ENCODE assay signal across 9 cellular contexts in the genomic region with DNA sequence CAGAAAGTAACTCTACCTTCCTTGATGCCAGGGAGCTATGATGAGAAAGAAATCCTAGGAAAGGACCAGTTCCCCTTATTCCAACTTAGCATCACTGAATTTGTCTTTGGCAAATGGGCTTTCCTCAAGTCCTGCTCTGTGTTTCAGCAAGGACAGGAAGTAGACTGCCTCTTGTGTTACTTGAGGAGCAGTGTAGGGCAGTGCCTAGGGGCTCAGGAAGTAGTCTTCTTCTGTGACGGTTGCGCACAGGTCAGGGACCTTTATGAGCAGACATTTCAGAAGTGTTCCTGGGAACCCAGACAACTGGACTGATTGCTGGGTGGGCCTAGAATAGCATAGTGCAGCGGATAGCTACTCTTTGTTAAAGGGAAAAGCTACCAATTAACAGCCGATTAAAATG. TPM values are rescaled to one million over a fixed set of nuclear protein-coding genes. Genes with fewer than 3 reads are reported as not detected.
DNase-seq lines count a peak whose midpoint lies in the region; ATAC-seq and TF ChIP-seq lines count a peak whose summit lies in the region.
"Had no signal": no experiment of that assay in that cellular context is flagged by ENCODE, and none has a peak within 500 bp of the region (broad histone marks: within the 10 kb centered on the region; RNA-seq: fewer than 3 reads in every experiment).

No MANE protein-coding gene starts in this region.

- TF ChIP-seq CTCF in Panc1 (IDR thresholded peaks at IDR 0.05) (0 out of 2 replicates have a peak, but pooled peaks have one; percentile 1), sigmoid colon (IDR thresholded peaks at IDR 0.05) (no peak), A673 (conservative IDR thresholded peaks at IDR 0.05; ENCODE audit: low read depth, low read length) (no peak)

- ATAC-seq in Panc1 (no peak), HG02759 (IDR thresholded peaks at IDR 0.05; ENCODE audit: unreplicated experiment) (no peak), HG02840 (IDR thresholded peaks at IDR 0.05; ENCODE audit: low FRiP score, unreplicated experiment) (no peak), GM21825 (IDR thresholded peaks at IDR 0.05; ENCODE audit: unreplicated experiment) (no peak)

- H3K4me1 ChIP-seq in Panc1 (ENCODE audit: control insufficient read depth, insufficient read depth, low read length), result peaks cover 36% of the 10 kb centered on the region
- peaks cover 0 to 55% (median 48%) of the 10 kb centered on the region in 4 donors for H3K4me1 ChIP-seq in sigmoid colon
- H3K4me1 ChIP-seq in A673 (ENCODE audit: insufficient read depth, low read length, poor library complexity, severe bottlenecking), result peaks cover 7% of the 10 kb centered on the region

- TF ChIP-seq POLR2A in sigmoid colon (IDR thresholded peaks at IDR 0.05), result no peak

- H3K27ac ChIP-seq in Panc1 (ENCODE audit: low read length), result peak overlapping the region; percentile 73
- peak overlapping the region; percentile 52 to 95 (median 92) for H3K27ac ChIP-seq in sigmoid colon
- no peak overlapping the region for H3K27ac ChIP-seq in A673 (ENCODE audit: low read depth, low read length, poor library complexity, severe bottlenecking)

- intact Hi-C loops in Panc1 (cut with micrococcal nuclease; ENCODE audit: unreplicated experiment), result loop anchor here (5.0 kb wide), 1 partner anchor 39 kb away; no protein-coding TSS in a partner anchor
- intact Hi-C loops in sigmoid colon (cut with DNase I), result no loop called here
- intact Hi-C loops in A673 (cut with micrococcal nuclease; ENCODE audit: unreplicated experiment), result loop anchor here (2.0 kb wide), 1 partner anchor 43 kb away; no protein-coding TSS in a partner anchor

- BruUV-seq in Panc1 (replicated peaks; lab: Mats Ljungman, UMichigan), result no TSS peak
- BruUV-seq in A673 (replicated peaks; lab: Mats Ljungman, UMichigan), result no TSS peak

- CTCF ChIA-PET in Panc1 (lab: Charles Lee), result interaction anchor here (0.6 kb wide), 1 partner anchor 104 kb away, joined by 4 read pairs; no protein-coding TSS in a partner anchor
- CTCF ChIA-PET in A673 (lab: Charles Lee), result no interaction called here

- H3K9me3 ChIP-seq in Panc1 (ENCODE audit: control insufficient read depth, insufficient read depth, low read depth, low read length) (no peaks in the 10 kb centered on the region), sigmoid colon (no peaks in the 10 kb centered on the region), A673 (ENCODE audit: low read depth, low read length, poor library complexity, severe bottlenecking) (no peaks in the 10 kb centered on the region)

- POLR2A ChIA-PET in Panc1 (lab: Charles Lee) (no interaction called here), A673 (lab: Charles Lee; ENCODE audit: low non-redundant PET) (no interaction called here)

- H3K36me3 ChIP-seq in Panc1 (ENCODE audit: control insufficient read depth, insufficient read depth, low read length), result no peaks in the 10 kb centered on the region; the same call in 1 of the 2 replicates
- H3K36me3 ChIP-seq in sigmoid colon, result no peaks in the 10 kb centered on the region
- no peaks in the 10 kb centered on the region for H3K36me3 ChIP-seq in A673 (ENCODE audit: insufficient read depth, low read length, poor library complexity, severe bottlenecking)

- DNase-seq in G401 (ENCODE audit: low spot score), result peak; percentile 23
- no peak for DNase-seq in Panc1 (ENCODE audit: low read depth, low spot score)
- peak; percentile 60 for DNase-seq in fibroblast of gingiva (ENCODE audit: low read depth)
- DNase-seq in sigmoid colon, result no peak
- DNase-seq in A673 (ENCODE audit: low spot score), result no peak
- DNase-seq: NCI-H1436 treated with DMSO at 0.1 percent for 48 hours had no signal

- no peak for TF ChIP-seq EP300 in sigmoid colon (IDR thresholded peaks at IDR 0.05)

- H3K4me3 ChIP-seq in Panc1 (ENCODE audit: low read depth in 2 of 2, low read length in 2 of 2), result peak overlapping the region; percentile 74 to 85; a peak in 3 of 4 replicates
- H3K4me3 ChIP-seq in sigmoid colon, result peak overlapping the region in 2 of 4 donors; percentile 3 to 90
- H3K4me3 ChIP-seq in A673 (ENCODE audit: low read depth, low read length, poor library complexity, severe bottlenecking), result no peak overlapping the region

- in situ Hi-C loops in G401 (cut with HindIII; ENCODE audit: low sequenced_read_pairs) (no loop called here), Panc1 (cut with HindIII; ENCODE audit: low pct_unique_long_range_greater_than_20kb, low sequenced_read_pairs) (no loop called here)

- 15 to 50% methylated on average over 4 of the region's 4 CpGs for WGBS in sigmoid colon, 2 donors

- H3K27me3 ChIP-seq in Panc1 (ENCODE audit: control insufficient read depth, insufficient read depth, low read length) (no peaks in the 10 kb centered on the region), sigmoid colon (no peaks in the 10 kb centered on the region), A673 (replicated peaks; ENCODE audit: insufficient read depth, low read depth, low read length, poor library complexity) (no peaks in the 10 kb centered on the region)

RNA-seq across cellular contexts. Expression of a gene that starts 2.7 kb away (rescaled TPM):
- 207 and 236 TPM in 2 replicates for total RNA-seq in G401 (2014; rRNA removed; shearing (Covaris generic))
- 146 TPM for total RNA-seq in Panc1 (2021; ENCODE audit: unreplicated experiment)
- 143 TPM for polyA plus RNA-seq in Panc1 (2012; ENCODE audit: insufficient read length)
- total RNA-seq in sigmoid colon, result 100 to 1,000 TPM; 235 to 249 (median 240) TPM
- 1,000 to 10,000 TPM; 1,713 to 4,129 (median 2,701) TPM for polyA plus RNA-seq in sigmoid colon
- total RNA-seq in A673 (2021), result 11.0 and 13.3 TPM in 2 replicates

RNA-seq across cellular contexts. Expression of a gene that starts 59.6 kb away (rescaled TPM):
- 63.1 and 109 TPM in 2 replicates for total RNA-seq in G401 (2014; rRNA removed; shearing (Covaris generic))
- total RNA-seq in Panc1 (2021; ENCODE audit: unreplicated experiment) (48.7 TPM), sigmoid colon (under 1 TPM in 3 of 4 donors, not detected in 1; 0.16 to 0.71 (median 0.41) TPM), A673 (2021) (143 and 144 TPM in 2 replicates)
- 8.1 TPM for polyA plus RNA-seq in Panc1 (2012; ENCODE audit: insufficient read length)
- polyA plus RNA-seq in sigmoid colon, result 10 to 100 TPM in 1 of 3 donors, 1 to 10 TPM in 2; 1.2 to 11.0 (median 3.0) TPM

Comparison
In these comparisons a context has a peak if more than half of its experiments do, and no peak if none do; other contexts are left out.
1. DNase-seq: peak in G401 (single experiment) and fibroblast of gingiva (single experiment); none in Panc1 (single experiment), sigmoid colon (single experiment) and A673 (single experiment).
2. RNA of a gene that starts 2.7 kb away (total RNA-seq): 235 to 249 TPM in sigmoid colon, 207 to 236 TPM in G401 and 146 TPM in Panc1 (single experiment); 11.0 to 13.3 TPM in A673; every median in the first group is over 10 times any median in the second.
3. RNA of a gene that starts 59.6 kb away (total RNA-seq): 143 to 144 TPM in A673, 63.1 to 109 TPM in G401 and 48.7 TPM in Panc1 (single experiment); 0.16 to 0.71 TPM in sigmoid colon; every median in the first group is over 10 times any median in the second.